In genomic region chr6:63643862-63644261, GRCh38 we compare ENCODE assay signal across 1 cellular context.
TF ChIP-seq lines count a peak whose summit lies in the region.

No MANE protein-coding gene starts in this region.

TF ChIP-seq in HepG2, 621 proteins besides CTCF, POLR2A, EP300 and RAD21 (continued from another document):
- no peak for TF ChIP-seq SMYD3 (CRISPR knock-in tag; IDR thresholded peaks at IDR 0.05)
- no peak for TF ChIP-seq NONO (IDR thresholded peaks at IDR 0.05)
- TF ChIP-seq NONO (CRISPR knock-in tag; conservative IDR thresholded peaks at IDR 0.05), result no peak
- no peak for TF ChIP-seq ZNF234 (CRISPR knock-in tag; conservative IDR thresholded peaks at IDR 0.05)
- no peak for TF ChIP-seq PBX3 (CRISPR knock-in tag; IDR thresholded peaks at IDR 0.05; ENCODE audit: borderline replicate concordance)
